In the genomic region with DNA sequence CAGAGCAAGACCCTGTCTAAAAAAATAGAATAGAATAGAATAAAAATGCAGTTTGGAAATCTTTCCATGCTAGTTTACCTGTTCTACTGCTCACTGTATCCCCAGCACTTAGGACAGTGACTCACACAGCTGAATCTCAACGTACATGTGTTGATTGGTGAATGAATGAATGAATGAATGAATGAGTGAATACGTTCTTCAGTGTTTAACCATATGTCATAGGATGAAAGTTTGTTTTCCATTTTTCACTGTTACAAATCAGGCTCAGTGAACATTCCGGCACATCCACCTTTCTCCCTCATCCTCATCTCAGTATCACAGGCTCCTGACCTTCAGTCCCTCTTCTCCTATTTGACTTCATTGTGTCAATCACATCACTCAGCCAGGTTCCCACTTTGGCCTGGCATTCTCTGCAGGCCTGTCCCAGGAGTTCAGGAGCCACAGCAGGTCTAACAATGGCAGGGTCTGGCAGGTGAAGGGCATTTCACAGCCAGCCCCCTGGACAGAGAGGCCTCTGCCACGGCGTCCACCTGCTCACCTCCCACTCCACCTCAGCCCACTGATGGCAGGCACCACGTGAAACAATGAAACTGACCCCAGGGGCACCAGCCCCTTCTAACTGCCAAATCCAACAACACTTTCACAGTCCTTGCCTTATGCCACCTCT, we compare ENCODE assay signal across 26 cellular contexts. TPM values are rescaled to one million over a fixed set of nuclear protein-coding genes. Genes with fewer than 3 reads are reported as not detected.
DNase-seq lines count a peak whose midpoint lies in the region; ATAC-seq and TF ChIP-seq lines count a peak whose summit lies in the region.
"Had no signal": no experiment of that assay in that cellular context is flagged by ENCODE, and none has a peak within 500 bp of the region (broad histone marks: within the 10 kb centered on the region; RNA-seq: fewer than 3 reads in every experiment).

No MANE protein-coding gene starts in this region.

- H3K4me3 ChIP-seq in CD4-positive, CD25-positive, alpha-beta regulatory T cell (ENCODE audit: low read depth, low read length), result peak overlapping the region; percentile 97
- H3K4me3 ChIP-seq: breast epithelium, colonic mucosa, esophagus muscularis mucosa, skin epidermis had no signal

- CTCF ChIA-PET in activated CD4-positive, alpha-beta memory T cell treated with anti-CD3 and anti-CD28 coated beads for 36 hours (lab: Charles Lee), result no interaction called here
- CTCF ChIA-PET in activated CD4-positive, alpha-beta memory T cell treated with anti-CD3 and anti-CD28 coated beads, Interleukin-2, amount 10 ng/mL, durations not matched to agents 7 days and 5 days (lab: Charles Lee), result no interaction called here
- CTCF ChIA-PET in activated B cell treated with CpG ODN at 0.5 μM for 24 hours (lab: Charles Lee), result no interaction called here

- no peaks in the 10 kb centered on the region for H3K9me3 ChIP-seq in CD4-positive, CD25-positive, alpha-beta regulatory T cell (ENCODE audit: control insufficient read depth in 2 of 2, low read length in 2 of 2)
- H3K9me3 ChIP-seq: breast epithelium, Caco-2, colonic mucosa, esophagus muscularis mucosa had no signal

- no peak for TF ChIP-seq CTCF in activated B cell treated with CpG ODN at 0.5 μM for 24 hours (IDR thresholded peaks at IDR 0.05)

- H3K27ac ChIP-seq in CD4-positive, CD25-positive, alpha-beta regulatory T cell (ENCODE audit: insufficient read depth, low read length, poor library complexity, severe bottlenecking), result peak overlapping the region; percentile 98
- H3K27ac ChIP-seq: breast epithelium, colonic mucosa, esophagus muscularis mucosa, skin epidermis had no signal

- intact Hi-C loops in activated CD4-positive, alpha-beta memory T cell treated with anti-CD3 and anti-CD28 coated beads for 36 hours (cut with micrococcal nuclease), result no loop called here
- intact Hi-C loops in activated B cell treated with CpG ODN at 0.5 μM for 24 hours (cut with micrococcal nuclease), result no loop called here

- H3K4me1 ChIP-seq in CD4-positive, CD25-positive, alpha-beta regulatory T cell (ENCODE audit: control insufficient read depth, insufficient read depth, low read length, poor library complexity, severe bottlenecking), result peaks cover 99% of the 10 kb centered on the region
- H3K4me1 ChIP-seq: breast epithelium, Caco-2 had no signal

- ATAC-seq in CD4-positive, CD25-positive, alpha-beta regulatory T cell (ENCODE audit: low read depth in 2 of 2), result no peak
- ATAC-seq in activated B cell treated with CpG ODN at 0.5 μM for 24 hours (ENCODE audit: low read depth), result no peak
- ATAC-seq in memory B cell (ENCODE audit: low read depth), result no peak
- ATAC-seq in naive thymus-derived CD8-positive, alpha-beta T cell, result no peak
- ATAC-seq in HG03457 (IDR thresholded peaks at IDR 0.05; ENCODE audit: unreplicated experiment), result no peak
- ATAC-seq: left cardiac atrium had no signal

- H3K4me1 Mint-ChIP-seq in activated CD4-positive, alpha-beta memory T cell treated with anti-CD3 and anti-CD28 coated beads for 36 hours (ENCODE audit: low read depth), result peaks cover 77% of the 10 kb centered on the region
- H3K4me1 Mint-ChIP-seq in activated CD4-positive, alpha-beta memory T cell treated with anti-CD3 and anti-CD28 coated beads, Interleukin-2, amount 10 ng/mL, durations not matched to agents 7 days and 5 days, result peaks cover 73% of the 10 kb centered on the region
- H3K4me1 Mint-ChIP-seq in CD4-positive, CD25-positive, alpha-beta regulatory T cell, result peaks cover 27 to 92% (median 59%) of the 10 kb centered on the region in 4 donors
- H3K4me1 Mint-ChIP-seq in activated B cell treated with CpG ODN at 0.5 μM for 24 hours (peaks cover 96% of the 10 kb centered on the region), memory B cell (peaks cover 70% of the 10 kb centered on the region)
- peaks cover 28 to 83% (median 49%) of the 10 kb centered on the region in 4 donors for H3K4me1 Mint-ChIP-seq in naive thymus-derived CD8-positive, alpha-beta T cell

- peaks cover 86% of the 10 kb centered on the region for H3K36me3 Mint-ChIP-seq in activated CD4-positive, alpha-beta memory T cell treated with anti-CD3 and anti-CD28 coated beads for 36 hours
- H3K36me3 Mint-ChIP-seq in activated CD4-positive, alpha-beta memory T cell treated with anti-CD3 and anti-CD28 coated beads, Interleukin-2, amount 10 ng/mL, durations not matched to agents 7 days and 5 days (ENCODE audit: low read depth), result peaks cover 58% of the 10 kb centered on the region
- peaks cover 47% of the 10 kb centered on the region for H3K36me3 Mint-ChIP-seq in CD4-positive, CD25-positive, alpha-beta regulatory T cell
- H3K36me3 Mint-ChIP-seq in activated B cell treated with CpG ODN at 0.5 μM for 24 hours (ENCODE audit: low read depth), result peaks cover 78% of the 10 kb centered on the region
- peaks cover 31% of the 10 kb centered on the region for H3K36me3 Mint-ChIP-seq in memory B cell
- peaks cover 0 to 32% (median 0%) of the 10 kb centered on the region in 3 donors for H3K36me3 Mint-ChIP-seq in naive thymus-derived CD8-positive, alpha-beta T cell

- no peaks in the 10 kb centered on the region for H3K27me3 Mint-ChIP-seq in activated CD4-positive, alpha-beta memory T cell treated with anti-CD3 and anti-CD28 coated beads for 36 hours
- H3K27me3 Mint-ChIP-seq in activated CD4-positive, alpha-beta memory T cell treated with anti-CD3 and anti-CD28 coated beads, Interleukin-2, amount 10 ng/mL, durations not matched to agents 7 days and 5 days, result no peaks in the 10 kb centered on the region
- H3K27me3 Mint-ChIP-seq in CD4-positive, CD25-positive, alpha-beta regulatory T cell, result no peaks in the 10 kb centered on the region
- H3K27me3 Mint-ChIP-seq in activated B cell treated with CpG ODN at 0.5 μM for 24 hours (no peaks in the 10 kb centered on the region), memory B cell (no peaks in the 10 kb centered on the region)
- H3K27me3 Mint-ChIP-seq in naive thymus-derived CD8-positive, alpha-beta T cell, result no peaks in the 10 kb centered on the region

- no peaks in the 10 kb centered on the region for H3K9me3 Mint-ChIP-seq in activated CD4-positive, alpha-beta memory T cell treated with anti-CD3 and anti-CD28 coated beads for 36 hours
- H3K9me3 Mint-ChIP-seq in activated CD4-positive, alpha-beta memory T cell treated with anti-CD3 and anti-CD28 coated beads, Interleukin-2, amount 10 ng/mL, durations not matched to agents 7 days and 5 days, result no peaks in the 10 kb centered on the region
- H3K9me3 Mint-ChIP-seq in CD4-positive, CD25-positive, alpha-beta regulatory T cell, result no peaks in the 10 kb centered on the region
- H3K9me3 Mint-ChIP-seq in activated B cell treated with CpG ODN at 0.5 μM for 24 hours, result no peaks in the 10 kb centered on the region
- no peaks in the 10 kb centered on the region for H3K9me3 Mint-ChIP-seq in memory B cell
- no peaks in the 10 kb centered on the region for H3K9me3 Mint-ChIP-seq in naive thymus-derived CD8-positive, alpha-beta T cell

- POLR2A ChIA-PET in activated CD4-positive, alpha-beta memory T cell treated with anti-CD3 and anti-CD28 coated beads for 36 hours (lab: Charles Lee), result interaction anchor here (1.2 kb wide), 1 partner anchor 22 kb away, joined by 3 read pairs; no protein-coding TSS in a partner anchor
- POLR2A ChIA-PET in activated CD4-positive, alpha-beta memory T cell treated with anti-CD3 and anti-CD28 coated beads, Interleukin-2, amount 10 ng/mL, durations not matched to agents 7 days and 5 days (lab: Charles Lee), result no interaction called here
- POLR2A ChIA-PET in activated B cell treated with CpG ODN at 0.5 μM for 24 hours (lab: Charles Lee), result interaction anchor here (0.6 to 1.2 kb wide), 2 partner anchors 8 kb away, joined by 3 to 7 read pairs; a partner anchor contains a TSS
- POLR2A ChIA-PET in naive thymus-derived CD8-positive, alpha-beta T cell (lab: Charles Lee), result interaction anchor here (1.2 kb wide), 1 partner anchor 32 kb away, joined by 3 read pairs; no protein-coding TSS in a partner anchor

- peaks cover 35% of the 10 kb centered on the region for H3K36me3 ChIP-seq in CD4-positive, CD25-positive, alpha-beta regulatory T cell (ENCODE audit: control insufficient read depth, insufficient read depth, low read length)
- H3K36me3 ChIP-seq: breast epithelium, colonic mucosa had no signal

- H3K4me3 Mint-ChIP-seq in activated CD4-positive, alpha-beta memory T cell treated with anti-CD3 and anti-CD28 coated beads for 36 hours, result peak overlapping the region; percentile 43
- H3K4me3 Mint-ChIP-seq in activated CD4-positive, alpha-beta memory T cell treated with anti-CD3 and anti-CD28 coated beads, Interleukin-2, amount 10 ng/mL, durations not matched to agents 7 days and 5 days, result no peak overlapping the region
- peak overlapping the region; percentile 76 to 97 (median 80) for H3K4me3 Mint-ChIP-seq in CD4-positive, CD25-positive, alpha-beta regulatory T cell
- H3K4me3 Mint-ChIP-seq in activated B cell treated with CpG ODN at 0.5 μM for 24 hours (peak overlapping the region; percentile 55), memory B cell (peak overlapping the region; percentile 72)
- H3K4me3 Mint-ChIP-seq in naive thymus-derived CD8-positive, alpha-beta T cell, result no peak overlapping the region

- peak overlapping the region; percentile 75 for H3K27ac Mint-ChIP-seq in activated CD4-positive, alpha-beta memory T cell treated with anti-CD3 and anti-CD28 coated beads for 36 hours
- no peak overlapping the region for H3K27ac Mint-ChIP-seq in activated CD4-positive, alpha-beta memory T cell treated with anti-CD3 and anti-CD28 coated beads, Interleukin-2, amount 10 ng/mL, durations not matched to agents 7 days and 5 days
- H3K27ac Mint-ChIP-seq in CD4-positive, CD25-positive, alpha-beta regulatory T cell, result peak overlapping the region; percentile 64 to 89 (median 77)
- peak overlapping the region; percentile 85 for H3K27ac Mint-ChIP-seq in activated B cell treated with CpG ODN at 0.5 μM for 24 hours
- peak overlapping the region; percentile 100 for H3K27ac Mint-ChIP-seq in memory B cell
- peak overlapping the region in 5 of 10 donors; percentile 15 to 84 (median 54) for H3K27ac Mint-ChIP-seq in naive thymus-derived CD8-positive, alpha-beta T cell

- no peaks in the 10 kb centered on the region for H3K27me3 ChIP-seq in CD4-positive, CD25-positive, alpha-beta regulatory T cell (ENCODE audit: control insufficient read depth, insufficient read depth, low read length)
- H3K27me3 ChIP-seq: breast epithelium, colonic mucosa had no signal

- DNase-seq in activated CD4-positive, alpha-beta memory T cell treated with anti-CD3 and anti-CD28 coated beads for 36 hours, result no peak
- no peak for DNase-seq in activated CD4-positive, alpha-beta memory T cell treated with anti-CD3 and anti-CD28 coated beads, Interleukin-2, amount 10 ng/mL, durations not matched to agents 7 days and 5 days
- DNase-seq in CD4-positive, CD25-positive, alpha-beta regulatory T cell, result no peak
- no peak for DNase-seq in activated B cell treated with CpG ODN at 0.5 μM for 24 hours
- DNase-seq in memory B cell (ENCODE audit: low spot score in 2 of 2), result no peak
- no peak for DNase-seq in naive thymus-derived CD8-positive, alpha-beta T cell
- DNase-seq in HuH-7.5 (ENCODE audit: low spot score), result no peak
- DNase-seq: activated CD4-positive, CD25-positive, alpha-beta regulatory T cell treated with anti-CD3 and anti-CD28 coated beads, Interleukin-2, amount 50 U/mL, for 72 hours; activated CD8-positive, alpha-beta memory T cell treated with anti-CD3 and anti-CD28 coated beads for 24 hours; amniotic stem cell; Caco-2; colonic mucosa; DMS79; foreskin melanocyte; left cardiac atrium; mammary epithelial cell; NCI-H1092; NCI-H1930; NCI-H2227 treated with DMSO at 0.1 percent for 48 hours; NCI-H69; nucleus accumbens; stimulated activated CD4-positive, alpha-beta T cell treated with anti-CD3 and anti-CD28 coated beads, Interleukin-1b, Interleukin-23, amount 100 ng/mL, for 48 hours had no signal

RNA-seq across cellular contexts. Expression of a gene that starts 7.9 kb away (rescaled TPM):
- total RNA-seq in activated CD4-positive, alpha-beta memory T cell treated with anti-CD3 and anti-CD28 coated beads for 36 hours, result 100 to 1,000 TPM; 124 to 129 TPM
- total RNA-seq in activated CD4-positive, alpha-beta memory T cell treated with anti-CD3 and anti-CD28 coated beads, Interleukin-2, amount 10 ng/mL, durations not matched to agents 7 days and 5 days, result 10 to 100 TPM; 37.4 to 37.6 TPM
- 251 TPM for total RNA-seq in CD4-positive, CD25-positive, alpha-beta regulatory T cell
- 10 to 100 TPM in 1 of 4 donors, 1 to 10 TPM in 3; 7.1 to 10.3 (median 8.7) TPM for polyA plus RNA-seq in CD4-positive, CD25-positive, alpha-beta regulatory T cell
- total RNA-seq in activated B cell treated with CpG ODN at 0.5 μM for 24 hours, result 184 and 225 TPM in 2 replicates
- 10 to 100 TPM; 61.9 to 63.5 TPM for total RNA-seq in naive thymus-derived CD8-positive, alpha-beta T cell
- polyA plus RNA-seq in naive thymus-derived CD8-positive, alpha-beta T cell, result 1 to 10 TPM; 1.1 to 1.7 (median 1.5) TPM

Comparison
In these comparisons a context has a peak if more than half of its experiments do, and no peak if none do; other contexts are left out.
1. H3K4me3 Mint-ChIP-seq: peak in activated CD4-positive, alpha-beta memory T cell treated with anti-CD3 and anti-CD28 coated beads for 36 hours (single experiment), CD4-positive, CD25-positive, alpha-beta regulatory T cell (4 of 4), activated B cell treated with CpG ODN at 0.5 μM for 24 hours (single experiment) and memory B cell (single experiment); none in activated CD4-positive, alpha-beta memory T cell treated with anti-CD3 and anti-CD28 coated beads, Interleukin-2, amount 10 ng/mL, durations not matched to agents 7 days and 5 days (single experiment) and naive thymus-derived CD8-positive, alpha-beta T cell (0 of 10).